In the genomic region with DNA sequence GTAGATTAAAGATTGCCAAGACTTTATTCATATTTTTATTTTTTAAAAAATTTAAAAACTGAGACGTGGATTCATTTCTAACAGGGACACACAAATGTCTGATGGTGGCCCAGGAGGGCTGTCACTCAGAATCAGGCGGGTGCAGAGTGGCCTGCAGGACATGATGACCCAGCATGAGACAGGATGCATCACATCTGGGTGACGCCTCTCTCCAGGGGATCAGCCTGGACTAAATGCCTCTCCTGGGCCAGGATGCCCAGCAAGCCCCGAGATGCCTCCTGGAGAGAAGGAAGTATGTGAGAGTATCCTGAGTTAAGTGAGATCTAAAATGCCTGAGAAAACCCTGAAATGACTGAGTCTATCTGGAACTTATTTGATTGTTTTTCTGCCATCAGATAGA, we compare ENCODE assay signal across 23 cellular contexts.
"Had no signal": no experiment of that assay in that cellular context is flagged by ENCODE, and none has a peak within 500 bp of the region (broad histone marks: within the 10 kb centered on the region; RNA-seq: fewer than 3 reads in every experiment).

No MANE protein-coding gene starts in this region.

- DNase-seq: activated CD4-positive, alpha-beta T cell treated with anti-CD3 and anti-CD28 coated beads for 36 hours; activated CD4-positive, alpha-beta T cell treated with anti-CD3 and anti-CD28 coated beads, Interleukin-2, amount 50 U/mL, for 1 hour; activated CD8-positive, alpha-beta T cell treated with anti-CD3 and anti-CD28 coated beads for 36 hours; activated effector memory CD4-positive, alpha-beta T cell treated with Interleukin-2 at 50 U/mL for 16 hours; activated naive CD4-positive, alpha-beta T cell; activated T-cell treated with anti-CD3 and anti-CD28 coated beads, Interleukin-2, amount 50 U/mL, for 24 hours; aorta; body of pancreas; central memory CD4-positive, alpha-beta T cell; Kasumi-1; NCI-H1048; NCI-H146; NCI-H2029; NCI-H2107; NCI-H2171 treated with DMSO at 0.1 percent for 48 hours; NCI-H226; NCI-H526; NCI-H82; SIG-M5; T-helper 1 cell; WERI-Rb-1 had no signal

- H3K4me3 ChIP-seq: body of pancreas had no signal

- H3K27me3 ChIP-seq: body of pancreas had no signal

- H3K4me1 ChIP-seq: body of pancreas had no signal

- H3K27ac ChIP-seq: body of pancreas, WERI-Rb-1 had no signal

- H3K27me3 Mint-ChIP-seq: activated CD4-positive, alpha-beta T cell treated with anti-CD3 and anti-CD28 coated beads for 36 hours; activated CD8-positive, alpha-beta T cell treated with anti-CD3 and anti-CD28 coated beads for 36 hours; activated naive CD4-positive, alpha-beta T cell treated with anti-CD3 and anti-CD28 coated beads, Interleukin-2, amount 50 U/mL, for 24 hours; activated T-cell treated with anti-CD3 and anti-CD28 coated beads, Interleukin-2, amount 50 U/mL, for 24 hours had no signal

- H3K4me3 Mint-ChIP-seq: activated CD4-positive, alpha-beta T cell treated with anti-CD3 and anti-CD28 coated beads for 36 hours; activated CD8-positive, alpha-beta T cell treated with anti-CD3 and anti-CD28 coated beads for 36 hours; activated naive CD4-positive, alpha-beta T cell treated with anti-CD3 and anti-CD28 coated beads, Interleukin-2, amount 50 U/mL, for 24 hours; activated T-cell treated with anti-CD3 and anti-CD28 coated beads, Interleukin-2, amount 50 U/mL, for 24 hours; activated T-helper 1 cell treated with anti-CD3 and anti-CD28 coated beads, Interleukin-12 subunit alpha, Interleukin-12 subunit beta, Interleukin-2, Interleukin-4 antibody, amounts not matched to agents 30 ng/mL and 10 ng/mL and 1 ng/mL, durations not matched to agents 14 hours and 24 hours and 36 hours had no signal

- H3K27ac Mint-ChIP-seq: activated CD4-positive, alpha-beta T cell treated with anti-CD3 and anti-CD28 coated beads for 36 hours; activated CD8-positive, alpha-beta T cell treated with anti-CD3 and anti-CD28 coated beads for 36 hours; activated naive CD4-positive, alpha-beta T cell treated with anti-CD3 and anti-CD28 coated beads, Interleukin-2, amount 50 U/mL, for 24 hours; activated T-cell treated with anti-CD3 and anti-CD28 coated beads, Interleukin-2, amount 50 U/mL, for 24 hours; activated T-helper 1 cell treated with anti-CD3 and anti-CD28 coated beads, Interleukin-12 subunit alpha, Interleukin-12 subunit beta, Interleukin-2, Interleukin-4 antibody, amounts not matched to agents 30 ng/mL and 10 ng/mL and 1 ng/mL, durations not matched to agents 14 hours and 24 hours and 36 hours had no signal

- H3K36me3 ChIP-seq: WERI-Rb-1 had no signal

- H3K9me3 ChIP-seq: body of pancreas had no signal

- ATAC-seq: activated CD4-positive, alpha-beta T cell treated with anti-CD3 and anti-CD28 coated beads for 36 hours; activated CD8-positive, alpha-beta T cell treated with anti-CD3 and anti-CD28 coated beads for 36 hours; body of pancreas had no signal
